ENCODE assay signal across 8 cellular contexts in the genomic region with DNA sequence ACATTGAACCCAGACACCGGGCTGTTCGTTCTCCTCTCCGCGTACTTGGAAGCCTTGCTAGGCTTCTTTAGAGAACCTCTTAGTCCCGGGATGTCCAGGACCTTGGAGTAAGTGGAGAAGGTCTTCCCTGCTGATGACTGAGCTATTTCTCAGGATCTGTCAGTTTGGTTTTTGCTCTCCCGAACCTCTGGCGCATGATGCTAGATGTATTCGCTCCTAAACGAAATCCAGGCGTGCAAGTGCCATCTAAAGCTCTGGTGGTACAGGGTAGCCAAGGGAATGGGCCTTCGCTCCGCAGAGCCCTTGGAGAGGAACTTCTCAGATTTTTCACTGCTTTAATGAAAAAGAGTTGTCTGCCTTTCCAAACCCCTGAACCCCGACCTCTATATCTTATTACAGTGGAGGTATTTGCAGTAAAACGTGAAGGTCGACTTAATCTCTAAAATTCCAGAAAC. TPM values are rescaled to one million over a fixed set of nuclear protein-coding genes. Genes with fewer than 3 reads are reported as not detected.
DNase-seq lines count a peak whose midpoint lies in the region; ATAC-seq and TF ChIP-seq lines count a peak whose summit lies in the region.

No MANE protein-coding gene starts in this region.

- H3K9me3 Mint-ChIP-seq in CD8-positive, alpha-beta T cell, result no peaks in the 10 kb centered on the region
- H3K9me3 Mint-ChIP-seq in memory B cell, result no peaks in the 10 kb centered on the region

- POLR2A ChIA-PET in CD8-positive, alpha-beta T cell (lab: Charles Lee), result interaction anchor here (1.1 to 2.3 kb wide), 5 partner anchors 88 to 186 kb away, joined by 3 to 8 read pairs (median 5); a partner anchor contains a TSS

- H2AFZ ChIP-seq in KMS-11 (ENCODE audit: low read depth), result peak overlapping the region; percentile 77

- 0 out of 2 replicates have a peak, but pooled peaks cover 7% of the 10 kb centered on the region for H4K20me1 ChIP-seq in KMS-11 (ENCODE audit: insufficient read depth)

- H3K9me3 ChIP-seq in CD8-positive, alpha-beta T cell (ENCODE audit: low read length), result no peaks in the 10 kb centered on the region
- H3K9me3 ChIP-seq in uterus, result no peaks in the 10 kb centered on the region

- H3K27ac ChIP-seq in CD8-positive, alpha-beta T cell (ENCODE audit: low read depth, low read length), result peak overlapping the region; percentile 80
- H3K27ac ChIP-seq in KMS-11, result peak overlapping the region; percentile 82
- peak overlapping the region; percentile 79 to 84 for H3K27ac ChIP-seq in uterus

- H3K27me3 Mint-ChIP-seq in CD8-positive, alpha-beta T cell (ENCODE audit: low read depth), result no peaks in the 10 kb centered on the region
- H3K27me3 Mint-ChIP-seq in memory B cell, result no peaks in the 10 kb centered on the region

- no peaks in the 10 kb centered on the region for H3K36me3 ChIP-seq in CD8-positive, alpha-beta T cell (ENCODE audit: insufficient read depth, low read length)
- H3K36me3 ChIP-seq in KMS-11 (ENCODE audit: insufficient read depth), result no peaks in the 10 kb centered on the region; the same call in 1 of the 2 replicates
- H3K36me3 ChIP-seq in uterus, result no peaks in the 10 kb centered on the region

- DNase-seq in CD8-positive, alpha-beta T cell, result no peak
- DNase-seq in cardiac fibroblast (ENCODE audit: low read depth in 2 of 2), result peak in 1 of 2 donors; percentile 40
- DNase-seq in memory B cell (ENCODE audit: low spot score in 2 of 2), result no peak
- no peak for DNase-seq in uterus

- no peak for ATAC-seq in CD8-positive, alpha-beta T cell
- no peak for ATAC-seq in memory B cell (ENCODE audit: low read depth)
- ATAC-seq in HG02571 (IDR thresholded peaks at IDR 0.05; ENCODE audit: unreplicated experiment), result no peak
- ATAC-seq in HG03039 (IDR thresholded peaks at IDR 0.05; ENCODE audit: unreplicated experiment), result no peak
- no peak for ATAC-seq in HG03378 (IDR thresholded peaks at IDR 0.05; ENCODE audit: unreplicated experiment)

- peak overlapping the region; percentile 80 for H3K4me3 ChIP-seq in CD8-positive, alpha-beta T cell (ENCODE audit: low read depth, low read length)
- H3K4me3 ChIP-seq in KMS-11 (IDR thresholded peaks at IDR 0.05; ENCODE audit: insufficient read depth, low read depth, low read length) (no peak overlapping the region), cardiac fibroblast (replicated peaks in 1 of 2; ENCODE audit: low read depth in 2 of 2, low read length in 2 of 2) (peak overlapping the region; percentile 82 to 94), uterus (peak overlapping the region; percentile 73 to 95)

- H3K4me1 ChIP-seq in CD8-positive, alpha-beta T cell (ENCODE audit: insufficient read depth, low read length), result peaks cover 35% of the 10 kb centered on the region
- H3K4me1 ChIP-seq in KMS-11 (ENCODE audit: low read depth, poor library complexity, severe bottlenecking), result peaks cover 32% of the 10 kb centered on the region
- no peaks in the 10 kb centered on the region for H3K4me1 ChIP-seq in uterus

- no peak for TF ChIP-seq POLR2A in uterus (IDR thresholded peaks at IDR 0.05)

- intact Hi-C loops in CD8-positive, alpha-beta T cell (cut with DNase I, micrococcal nuclease), result loop anchor here (1.0 to 10.0 kb wide), 10 partner anchors 89 to 687 kb away; a partner anchor contains a TSS
- intact Hi-C loops in uterus (cut with DNase I; ENCODE audit: low total_unique reads), result no loop called here

- H3K27ac Mint-ChIP-seq in CD8-positive, alpha-beta T cell, result peak overlapping the region; percentile 97
- H3K27ac Mint-ChIP-seq in memory B cell, result peak overlapping the region; percentile 95

- CTCF ChIA-PET in CD8-positive, alpha-beta T cell (lab: Charles Lee), result interaction anchor here (1.3 kb wide), 1 partner anchor 46 kb away, joined by 6 read pairs; no protein-coding TSS in a partner anchor

- peaks cover 17% of the 10 kb centered on the region for H3K36me3 Mint-ChIP-seq in CD8-positive, alpha-beta T cell
- H3K36me3 Mint-ChIP-seq in memory B cell, result peaks cover 8% of the 10 kb centered on the region

- H3K9ac ChIP-seq in KMS-11, result peak overlapping the region; percentile 87

- H3K4me2 ChIP-seq in KMS-11, result peak overlapping the region; percentile 87

- peak overlapping the region; percentile 95 for H3K4me3 Mint-ChIP-seq in CD8-positive, alpha-beta T cell
- H3K4me3 Mint-ChIP-seq in memory B cell, result peak overlapping the region; percentile 96

- H3K79me2 ChIP-seq in KMS-11 (ENCODE audit: insufficient read depth, low read depth), result peaks cover 99% of the 10 kb centered on the region

- peaks cover 63% of the 10 kb centered on the region for H3K4me1 Mint-ChIP-seq in CD8-positive, alpha-beta T cell (ENCODE audit: low read depth)
- peaks cover 32% of the 10 kb centered on the region for H3K4me1 Mint-ChIP-seq in memory B cell

- H3K27me3 ChIP-seq in CD8-positive, alpha-beta T cell (ENCODE audit: insufficient read depth, low read length), result no peaks in the 10 kb centered on the region
- H3K27me3 ChIP-seq in KMS-11 (ENCODE audit: insufficient read depth, low read depth) (no peaks in the 10 kb centered on the region), uterus (no peaks in the 10 kb centered on the region)

- TF ChIP-seq CTCF in CD8-positive, alpha-beta T cell (IDR thresholded peaks at IDR 0.05), result no peak
- no peak for TF ChIP-seq CTCF in KMS-11 (conservative IDR thresholded peaks at IDR 0.05; ENCODE audit: low read depth, low read length)
- no peak for TF ChIP-seq CTCF in cardiac fibroblast (IDR thresholded peaks at IDR 0.05; ENCODE audit: low read depth, low read length)
- no peak for TF ChIP-seq CTCF in uterus (IDR thresholded peaks at IDR 0.05)

RNA-seq across cellular contexts. Expression of a gene that starts 0.5 kb away (rescaled TPM):
- total RNA-seq in CD8-positive, alpha-beta T cell, result 10 to 100 TPM; 56.8 to 66.2 TPM
- total RNA-seq in uterus, result 100 to 1,000 TPM in 3 of 4 donors, 10 to 100 TPM in 1; 92.7 to 251 (median 150) TPM

RNA-seq across cellular contexts. Expression of a gene that starts 0.8 kb away (rescaled TPM):
- 1 to 10 TPM; 6.1 to 7.6 TPM for total RNA-seq in CD8-positive, alpha-beta T cell
- total RNA-seq in uterus, result 10 to 100 TPM; 13.2 to 31.8 (median 24.3) TPM
